In the genomic region with DNA sequence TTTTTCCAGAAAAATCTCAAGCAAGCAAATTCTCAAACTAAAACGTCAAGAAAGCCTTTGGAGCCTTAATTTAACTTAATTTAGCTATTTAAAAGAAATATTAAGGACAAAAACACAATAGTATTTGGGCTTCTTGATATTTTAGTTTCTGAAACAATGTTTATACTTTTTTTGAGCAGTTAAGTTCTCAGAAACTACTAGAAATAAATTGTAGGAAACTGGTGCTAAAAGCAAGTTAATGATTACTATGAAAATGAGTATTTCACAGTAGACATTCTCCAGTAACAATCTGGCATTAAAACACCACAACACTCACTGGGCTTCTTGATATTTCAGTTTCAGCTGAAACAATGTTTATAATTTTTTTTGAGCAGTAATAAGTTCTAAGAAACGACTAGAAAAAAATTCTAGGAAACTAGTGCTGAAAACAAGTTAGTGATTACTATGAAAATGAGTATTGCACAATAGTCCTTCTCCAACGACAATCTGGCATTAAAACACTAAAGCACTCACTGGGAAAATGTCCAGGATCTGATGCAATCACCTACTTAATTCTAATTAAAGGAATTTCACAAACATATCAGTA, we compare ENCODE assay signal across 8 cellular contexts. TPM values are rescaled to one million over a fixed set of nuclear protein-coding genes. Genes with fewer than 3 reads are reported as not detected.
DNase-seq lines count a peak whose midpoint lies in the region; ATAC-seq and TF ChIP-seq lines count a peak whose summit lies in the region.

No MANE protein-coding gene starts in this region.

- H3K9me3 Mint-ChIP-seq in stimulated activated naive CD8-positive, alpha-beta T cell treated with anti-CD3 and anti-CD28 coated beads, Interleukin-15, amount 100 ng/mL, for 72 hours: peaks cover 0 to 1% of the 10 kb centered on the region in 2 donors
- H3K9me3 Mint-ChIP-seq in activated T-helper 17 cell treated with anti-CD3 and anti-CD28 coated beads, Interleukin-2, amount 50 U/mL, for 72 hours: no peaks in the 10 kb centered on the region

- H3K36me3 ChIP-seq in brain microvascular endothelial cell (replicated peaks): peaks cover 2% of the 10 kb centered on the region

- in situ Hi-C loops in brain microvascular endothelial cell (cut with HindIII; ENCODE audit: low pct_ligation_motif_present, low sequenced_read_pairs): no loop called here

- no peaks in the 10 kb centered on the region for H3K27me3 Mint-ChIP-seq in stimulated activated naive CD8-positive, alpha-beta T cell treated with anti-CD3 and anti-CD28 coated beads, Interleukin-15, amount 100 ng/mL, for 72 hours
- H3K27me3 Mint-ChIP-seq in activated T-helper 17 cell treated with anti-CD3 and anti-CD28 coated beads, Interleukin-2, amount 50 U/mL, for 72 hours: no peaks in the 10 kb centered on the region

- no peak for DNase-seq in stimulated activated naive CD8-positive, alpha-beta T cell treated with anti-CD3 and anti-CD28 coated beads, Interleukin-15, amount 100 ng/mL, for 72 hours
- no peak for DNase-seq in stimulated activated naive CD8-positive, alpha-beta T cell treated with anti-CD3 and anti-CD28 coated beads, Interleukin-15, Interleukin-2, amounts not matched to agents 100 U/mL and 50 U/mL, for 24 hours
- DNase-seq in iris pigment epithelial cell (ENCODE audit: low read depth) (peak; percentile 87), brain microvascular endothelial cell (no peak), cerebellar nuclear complex (lab: John Stamatoyannopoulos, UW) (no peak)

- peaks cover 34% of the 10 kb centered on the region for H3K4me1 Mint-ChIP-seq in stimulated activated naive CD8-positive, alpha-beta T cell treated with anti-CD3 and anti-CD28 coated beads, Interleukin-15, amount 100 ng/mL, for 72 hours
- H3K4me1 Mint-ChIP-seq in activated T-helper 17 cell treated with anti-CD3 and anti-CD28 coated beads, Interleukin-2, amount 50 U/mL, for 72 hours: peaks cover 15% of the 10 kb centered on the region

- peak overlapping the region; percentile 38 to 42 for H3K4me3 Mint-ChIP-seq in stimulated activated naive CD8-positive, alpha-beta T cell treated with anti-CD3 and anti-CD28 coated beads, Interleukin-15, amount 100 ng/mL, for 72 hours
- peak overlapping the region; percentile 30 for H3K4me3 Mint-ChIP-seq in activated T-helper 17 cell treated with anti-CD3 and anti-CD28 coated beads, Interleukin-2, amount 50 U/mL, for 72 hours

- peak; percentile 82 for ATAC-seq in stimulated activated naive CD8-positive, alpha-beta T cell treated with anti-CD3 and anti-CD28 coated beads, Interleukin-15, amount 100 ng/mL, for 72 hours
- no peak for ATAC-seq in stimulated activated naive CD8-positive, alpha-beta T cell treated with anti-CD3 and anti-CD28 coated beads, Interleukin-15, Interleukin-2, amounts not matched to agents 100 U/mL and 50 U/mL, for 24 hours
- ATAC-seq in activated T-helper 17 cell treated with anti-CD3 and anti-CD28 coated beads, Interleukin-2, amount 50 U/mL, for 72 hours (replicated peaks): peak; percentile 67
- ATAC-seq in HG03342 (IDR thresholded peaks at IDR 0.05; ENCODE audit: unreplicated experiment): no peak
- ATAC-seq in GM18868 (IDR thresholded peaks at IDR 0.05; ENCODE audit: unreplicated experiment): no peak

- peaks cover 46% of the 10 kb centered on the region for H3K36me3 Mint-ChIP-seq in activated T-helper 17 cell treated with anti-CD3 and anti-CD28 coated beads, Interleukin-2, amount 50 U/mL, for 72 hours (ENCODE audit: low read depth)

- no peak overlapping the region for H3K27ac ChIP-seq in brain microvascular endothelial cell

- peak overlapping the region in 1 of 2 donors; percentile 96 for H3K27ac Mint-ChIP-seq in stimulated activated naive CD8-positive, alpha-beta T cell treated with anti-CD3 and anti-CD28 coated beads, Interleukin-15, amount 100 ng/mL, for 72 hours
- H3K27ac Mint-ChIP-seq in activated T-helper 17 cell treated with anti-CD3 and anti-CD28 coated beads, Interleukin-2, amount 50 U/mL, for 72 hours: peak overlapping the region; percentile 29

- no peak overlapping the region for H3K4me3 ChIP-seq in brain microvascular endothelial cell (ENCODE audit: low read depth, low read length)

- no peak for TF ChIP-seq CTCF in brain microvascular endothelial cell (IDR thresholded peaks at IDR 0.05; ENCODE audit: low read depth, low read length, missing control alignments)

- H3K27me3 ChIP-seq in brain microvascular endothelial cell (replicated peaks): no peaks in the 10 kb centered on the region

RNA-seq across cellular contexts. Expression of a gene that starts 45.1 kb away (rescaled TPM):
- total RNA-seq in activated T-helper 17 cell treated with anti-CD3 and anti-CD28 coated beads, Interleukin-2, amount 50 U/mL, for 72 hours: 10 to 100 TPM; 23.2 to 27.0 TPM

RNA-seq across cellular contexts. Expression of a gene that starts 45.4 kb away (rescaled TPM):
- 10 to 100 TPM; 13.6 to 14.5 TPM for total RNA-seq in activated T-helper 17 cell treated with anti-CD3 and anti-CD28 coated beads, Interleukin-2, amount 50 U/mL, for 72 hours

RNA-seq across cellular contexts. Expression of a gene that starts 49.0 kb away (rescaled TPM):
- total RNA-seq in activated T-helper 17 cell treated with anti-CD3 and anti-CD28 coated beads, Interleukin-2, amount 50 U/mL, for 72 hours: 1 to 10 TPM; 1.1 to 2.1 TPM

Comparison
In these comparisons a context has a peak if more than half of its experiments do, and no peak if none do; other contexts are left out.
1. ATAC-seq: peak in stimulated activated naive CD8-positive, alpha-beta T cell treated with anti-CD3 and anti-CD28 coated beads, Interleukin-15, amount 100 ng/mL, for 72 hours (single experiment) and activated T-helper 17 cell treated with anti-CD3 and anti-CD28 coated beads, Interleukin-2, amount 50 U/mL, for 72 hours (single experiment); none in stimulated activated naive CD8-positive, alpha-beta T cell treated with anti-CD3 and anti-CD28 coated beads, Interleukin-15, Interleukin-2, amounts not matched to agents 100 U/mL and 50 U/mL, for 24 hours (single experiment), HG03342 (single experiment) and GM18868 (single experiment).